Comparison of ENCODE assay signal across 13 cellular contexts in genomic region chr3:134423153-134423552, GRCh38. TPM values are rescaled to one million over a fixed set of nuclear protein-coding genes. Genes with fewer than 3 reads are reported as not detected.
DNase-seq lines count a peak whose midpoint lies in the region; ATAC-seq and TF ChIP-seq lines count a peak whose summit lies in the region.
"Had no signal": no experiment of that assay in that cellular context is flagged by ENCODE, and none has a peak within 500 bp of the region (broad histone marks: within the 10 kb centered on the region; RNA-seq: fewer than 3 reads in every experiment).

No MANE protein-coding gene starts in this region.

- intact Hi-C loops in activated CD4-positive, alpha-beta T cell treated with anti-CD3 and anti-CD28 coated beads, Interleukin-2, amount 10 ng/mL, durations not matched to agents 24 days and 14 days (cut with micrococcal nuclease), result no loop called here

- no peak for TF ChIP-seq POLR2A in GM18505 (IDR thresholded peaks at IDR 0.05; ENCODE audit: borderline replicate concordance, extremely low read depth, insufficient read depth, insufficient read length)

- H3K27ac Mint-ChIP-seq in activated CD4-positive, alpha-beta T cell treated with anti-CD3 and anti-CD28 coated beads, Interleukin-2, amount 10 ng/mL, durations not matched to agents 24 days and 14 days, result no peak overlapping the region
- H3K27ac Mint-ChIP-seq in stimulated activated effector memory CD8-positive, alpha-beta T cell treated with anti-CD3 and anti-CD28 coated beads, Interleukin-12 subunit alpha, Interleukin-12 subunit beta, amount 100 ng/mL, for 72 hours, result no peak overlapping the region
- H3K27ac Mint-ChIP-seq: activated naive CD8-positive, alpha-beta T cell had no signal

- H3K27me3 Mint-ChIP-seq in activated CD4-positive, alpha-beta T cell treated with anti-CD3 and anti-CD28 coated beads, Interleukin-2, amount 10 ng/mL, durations not matched to agents 24 days and 14 days, result no peaks in the 10 kb centered on the region
- H3K27me3 Mint-ChIP-seq: activated naive CD8-positive, alpha-beta T cell had no signal

- no peaks in the 10 kb centered on the region for H3K36me3 Mint-ChIP-seq in activated CD4-positive, alpha-beta T cell treated with anti-CD3 and anti-CD28 coated beads, Interleukin-2, amount 10 ng/mL, durations not matched to agents 24 days and 14 days (ENCODE audit: low read depth)
- no peaks in the 10 kb centered on the region for H3K36me3 Mint-ChIP-seq in stimulated activated effector memory CD8-positive, alpha-beta T cell treated with anti-CD3 and anti-CD28 coated beads, Interleukin-12 subunit alpha, Interleukin-12 subunit beta, amount 100 ng/mL, for 72 hours
- H3K36me3 Mint-ChIP-seq: activated naive CD8-positive, alpha-beta T cell had no signal

- H3K4me1 Mint-ChIP-seq in activated CD4-positive, alpha-beta T cell treated with anti-CD3 and anti-CD28 coated beads, Interleukin-2, amount 10 ng/mL, durations not matched to agents 24 days and 14 days, result no peaks in the 10 kb centered on the region
- H3K4me1 Mint-ChIP-seq in stimulated activated effector memory CD8-positive, alpha-beta T cell treated with anti-CD3 and anti-CD28 coated beads, Interleukin-12 subunit alpha, Interleukin-12 subunit beta, amount 100 ng/mL, for 72 hours, result peaks cover 6% of the 10 kb centered on the region

- no peaks in the 10 kb centered on the region for H3K9me3 Mint-ChIP-seq in activated CD4-positive, alpha-beta T cell treated with anti-CD3 and anti-CD28 coated beads, Interleukin-2, amount 10 ng/mL, durations not matched to agents 24 days and 14 days
- no peaks in the 10 kb centered on the region for H3K9me3 Mint-ChIP-seq in stimulated activated effector memory CD8-positive, alpha-beta T cell treated with anti-CD3 and anti-CD28 coated beads, Interleukin-12 subunit alpha, Interleukin-12 subunit beta, amount 100 ng/mL, for 72 hours

- no peak overlapping the region for H3K4me3 Mint-ChIP-seq in activated CD4-positive, alpha-beta T cell treated with anti-CD3 and anti-CD28 coated beads, Interleukin-2, amount 10 ng/mL, durations not matched to agents 24 days and 14 days
- no peak overlapping the region for H3K4me3 Mint-ChIP-seq in stimulated activated effector memory CD8-positive, alpha-beta T cell treated with anti-CD3 and anti-CD28 coated beads, Interleukin-12 subunit alpha, Interleukin-12 subunit beta, amount 100 ng/mL, for 72 hours
- H3K4me3 Mint-ChIP-seq: activated naive CD8-positive, alpha-beta T cell had no signal

- no peak for ATAC-seq in stimulated activated effector memory CD8-positive, alpha-beta T cell treated with anti-CD3 and anti-CD28 coated beads, Interleukin-12 subunit alpha, Interleukin-12 subunit beta, amount 100 ng/mL, for 72 hours
- no peak for ATAC-seq in GM18505 (IDR thresholded peaks at IDR 0.05; ENCODE audit: unreplicated experiment)

- DNase-seq in activated CD4-positive, alpha-beta T cell treated with anti-CD3 and anti-CD28 coated beads, Interleukin-2, amount 10 ng/mL, durations not matched to agents 24 days and 14 days, result peak; percentile 43
- DNase-seq in activated CD4-positive, alpha-beta T cell treated with anti-CD3 and anti-CD28 coated beads for 4 hours, result no peak
- DNase-seq in NCI-H446 (lab: John Stamatoyannopoulos, UW) (peak; percentile 65 to 89), cerebellar cortex (ENCODE audit: low spot score) (peak; percentile 32), HPDE6-E6E7 (ENCODE audit: extremely low spot score) (no peak), putamen (ENCODE audit: low spot score) (no peak)
- DNase-seq in stimulated activated effector memory CD8-positive, alpha-beta T cell treated with anti-CD3 and anti-CD28 coated beads, Interleukin-12 subunit alpha, Interleukin-12 subunit beta, amount 100 ng/mL, for 72 hours (ENCODE audit: low spot score in 2 of 2), result no peak
- DNase-seq: ACHN; activated CD4-positive, alpha-beta T cell treated with anti-CD3 and anti-CD28 coated beads for 48 hours; MM.1S; SIG-M5 had no signal

RNA-seq across cellular contexts. Expression of gene AMOTL2, which starts 48.9 kb away (rescaled TPM):
- total RNA-seq in activated CD4-positive, alpha-beta T cell treated with anti-CD3 and anti-CD28 coated beads, Interleukin-2, amount 10 ng/mL, durations not matched to agents 24 days and 14 days, result not detected in 2 replicates

Comparison
In these comparisons a context has a peak if more than half of its experiments do, and no peak if none do; other contexts are left out.
1. DNase-seq: peak in activated CD4-positive, alpha-beta T cell treated with anti-CD3 and anti-CD28 coated beads, Interleukin-2, amount 10 ng/mL, durations not matched to agents 24 days and 14 days (single experiment), NCI-H446 (2 of 2) and cerebellar cortex (single experiment); none in activated CD4-positive, alpha-beta T cell treated with anti-CD3 and anti-CD28 coated beads for 4 hours (0 of 2), HPDE6-E6E7 (single experiment), stimulated activated effector memory CD8-positive, alpha-beta T cell treated with anti-CD3 and anti-CD28 coated beads, Interleukin-12 subunit alpha, Interleukin-12 subunit beta, amount 100 ng/mL, for 72 hours (0 of 2) and putamen (single experiment).